ENCODE assay signal across 8 cellular contexts in genomic region chr12:117188961-117189724, GRCh38. TPM values are rescaled to one million over a fixed set of nuclear protein-coding genes. Genes with fewer than 3 reads are reported as not detected.
DNase-seq lines count a peak whose midpoint lies in the region; ATAC-seq, FAIRE-seq and TF ChIP-seq lines count a peak whose summit lies in the region.

No MANE protein-coding gene starts in this region.

- POLR2A ChIA-PET in RWPE1 (lab: Yijun Ruan, JAX; ENCODE audit: low non-redundant PET) = no interaction called here

- H3K9me3 ChIP-seq in esophagus (ENCODE audit: control insufficient read depth in 2 of 2, insufficient read depth in 1 of 2, low read depth in 1 of 2, low read length in 1 of 2) (no peaks in the 10 kb centered on the region), mucosa of rectum (ENCODE audit: control insufficient read depth in 2 of 2, low read length in 2 of 2) (no peaks in the 10 kb centered on the region), vagina (no peaks in the 10 kb centered on the region)

- WGBS in esophagus, 2 donors = 17 to 25% methylated on average over 25 of the region's 25 CpGs

- ATAC-seq in GM21381 (IDR thresholded peaks at IDR 0.05; ENCODE audit: unreplicated experiment) = no peak

- H3K27me3 ChIP-seq in esophagus (ENCODE audit: control insufficient read depth in 1 of 2, insufficient read depth in 2 of 2, low read length in 2 of 2) (no peaks in the 10 kb centered on the region), mucosa of rectum (ENCODE audit: control insufficient read depth in 2 of 2, insufficient read depth in 2 of 2, low read length in 2 of 2) (no peaks in the 10 kb centered on the region), vagina (no peaks in the 10 kb centered on the region)

- TF ChIP-seq CTCF in RWPE1 (conservative IDR thresholded peaks at IDR 0.05; ENCODE audit: low read depth) (no peak), vagina (IDR thresholded peaks at IDR 0.05) (no peak)

- DNase-seq in GM12891 (ENCODE audit: insufficient read length, low spot score) = no peak
- peak; percentile 12 for DNase-seq in RWPE1 (ENCODE audit: low spot score)
- no peak for DNase-seq in vagina (ENCODE audit: extremely low spot score in 2 of 2)
- DNase-seq in stimulated activated naive CD4-positive, alpha-beta T cell treated with Interleukin-2 at 50 U/mL for 16 hours (lab: John Stamatoyannopoulos, UW) = no peak
- DNase-seq in stimulated activated CD4-positive, alpha-beta T cell treated with anti-CD3 and anti-CD28 coated beads, Interleukin-1b, Interleukin-23, amount 100 ng/mL, for 48 hours = no peak

- intact Hi-C loops in vagina (cut with DNase I) = no loop called here

- H3K4me1 ChIP-seq in esophagus (ENCODE audit: control insufficient read depth in 2 of 2, insufficient read depth in 2 of 2, low read length in 1 of 2) (peaks cover 3% of the 10 kb centered on the region in 2 donors), mucosa of rectum (ENCODE audit: control insufficient read depth in 2 of 2, insufficient read depth in 2 of 2, low read length in 2 of 2) (peaks cover 5 to 7% of the 10 kb centered on the region in 2 donors), vagina (peaks cover 21% of the 10 kb centered on the region)

- H3K27ac ChIP-seq in RWPE1 (no peak overlapping the region; the same call in 1 of the 2 replicates), esophagus (ENCODE audit: low read depth in 2 of 2, low read length in 1 of 2) (peak overlapping the region; percentile 16 to 65), mucosa of rectum (ENCODE audit: low read depth in 2 of 2, low read length in 2 of 2) (peak overlapping the region; percentile 35 to 48), vagina (peak overlapping the region; percentile 74)

- peak; percentile 5 for FAIRE-seq in GM12891 (lab: Jason Lieb, UNC)

- peak overlapping the region; percentile 79 to 82 for H3K9ac ChIP-seq in mucosa of rectum (ENCODE audit: low read depth in 1 of 2, low read length in 2 of 2)

- TF ChIP-seq POLR2A in GM12891 (IDR thresholded peaks at IDR 0.05; ENCODE audit: low read depth, low read length) (no peak), vagina (IDR thresholded peaks at IDR 0.05) (no peak)

- H3K4me3 ChIP-seq in esophagus (ENCODE audit: low read depth in 1 of 2, low read length in 2 of 2) = peak overlapping the region; percentile 78 to 97
- peak overlapping the region; percentile 83 to 87 for H3K4me3 ChIP-seq in mucosa of rectum (ENCODE audit: low read length in 2 of 2)
- H3K4me3 ChIP-seq in vagina = peak overlapping the region; percentile 83 to 96

- H3K36me3 ChIP-seq in esophagus (ENCODE audit: control insufficient read depth in 2 of 2, insufficient read depth in 2 of 2, low read length in 1 of 2) (peaks cover 0 to 3% of the 10 kb centered on the region in 2 donors), mucosa of rectum (ENCODE audit: control insufficient read depth in 2 of 2, insufficient read depth in 2 of 2, low read length in 2 of 2) (peaks cover 3 to 11% of the 10 kb centered on the region in 2 donors), vagina (peaks cover 0 to 32% of the 10 kb centered on the region in 2 donors)

- CTCF ChIA-PET in RWPE1 (lab: Yijun Ruan, JAX) = interaction anchor here (0.6 kb wide), 1 partner anchor 894 kb away, joined by 6 read pairs; no protein-coding TSS in a partner anchor

TF ChIP-seq in GM12891, 5 proteins besides CTCF, POLR2A, EP300 and RAD21:
- no peak for TF ChIP-seq POLR2AphosphoS5 (IDR thresholded peaks at IDR 0.05; ENCODE audit: low read depth, low read length)
- no peak for TF ChIP-seq POU2F2 (IDR thresholded peaks at IDR 0.05; ENCODE audit: low read depth, low read length)
- no peak for TF ChIP-seq TAF1 (IDR thresholded peaks at IDR 0.05; ENCODE audit: low read depth, low read length)
- TF ChIP-seq PAX5 (IDR thresholded peaks at IDR 0.05; ENCODE audit: insufficient read depth, low read length, severe bottlenecking) = no peak
- no peak for TF ChIP-seq SPI1 (IDR thresholded peaks at IDR 0.05; ENCODE audit: low read depth, low read length)

RNA-seq across cellular contexts. Expression of gene FBXO21, which starts 1.1 kb away (rescaled TPM):
- 7.1 TPM for polyA plus RNA-seq in GM12891 (2012; ENCODE audit: low read depth, missing spikeins)
- polyA plus RNA-seq in esophagus = 1 to 10 TPM; 4.4 to 9.1 TPM
- 62.4 TPM for total RNA-seq in vagina
